Comparison of ENCODE assay signal across 26 cellular contexts in the genomic region with DNA sequence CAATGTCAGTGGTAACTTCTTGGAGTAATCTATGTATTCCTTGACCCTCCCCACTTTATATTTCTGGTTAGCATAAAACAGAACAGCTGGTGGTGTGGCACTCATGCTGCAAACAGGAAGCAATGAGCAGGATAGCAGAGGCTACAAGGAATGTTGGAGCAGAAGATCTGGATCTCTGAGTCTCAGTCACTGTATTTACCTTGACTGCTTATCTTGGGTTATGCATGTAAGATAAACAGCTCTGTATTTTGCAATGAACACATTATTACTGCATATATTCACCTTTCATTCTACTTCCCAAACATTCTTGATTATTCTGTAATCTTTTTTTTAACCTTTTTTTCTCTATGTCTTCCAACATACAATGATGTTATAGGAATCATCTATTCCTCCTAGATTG.
"Had no signal": no experiment of that assay in that cellular context is flagged by ENCODE, and none has a peak within 500 bp of the region (broad histone marks: within the 10 kb centered on the region; RNA-seq: fewer than 3 reads in every experiment).

No MANE protein-coding gene starts in this region.

- H3K4me3 ChIP-seq: neural progenitor cell, ovary, psoas muscle, right lobe of liver, sigmoid colon, suprapubic skin, testis, tibial artery, transverse colon, upper lobe of left lung, vagina had no signal

- H3K9me3 ChIP-seq: ovary, psoas muscle, right lobe of liver, sigmoid colon, suprapubic skin, testis, tibial artery, transverse colon, upper lobe of left lung, vagina had no signal

- H3K4me1 ChIP-seq: neural progenitor cell, parathyroid adenoma, psoas muscle, right lobe of liver, sigmoid colon, suprapubic skin, testis, tibial artery, transverse colon, upper lobe of left lung, vagina had no signal

- H3K79me2 ChIP-seq: parathyroid adenoma had no signal

- H2AFZ ChIP-seq: neural progenitor cell, parathyroid adenoma had no signal

- DNase-seq: naive thymus-derived CD4-positive, alpha-beta T cell; natural killer cell; occipital lobe; ovary; posterior cingulate gyrus; psoas muscle; right cardiac atrium; right lobe of liver; sigmoid colon; small intestine; stimulated activated CD4-positive, alpha-beta T cell treated with anti-CD3 and anti-CD28 coated beads, Interleukin-1b, Interleukin-23, amount 100 ng/mL, for 48 hours; stimulated activated CD4-positive, alpha-beta T cell treated with anti-CD3 and anti-CD28 coated beads, Interleukin-4, amount 100 ng/mL, for 1 hour; stimulated activated CD4-positive, alpha-beta T cell treated with anti-CD3 and anti-CD28 coated beads, Interleukin-4, amount 100 ng/mL, for 4 hours; stimulated activated CD8-positive, alpha-beta memory T cell treated with anti-CD3 and anti-CD28 coated beads, Interleukin-4, amount 100 ng/mL, for 48 hours; stimulated activated naive CD4-positive, alpha-beta T cell; stimulated activated naive CD8-positive, alpha-beta T cell treated with anti-CD3 and anti-CD28 coated beads, Interleukin-15, amount 100 ng/mL, for 72 hours; stimulated activated naive CD8-positive, alpha-beta T cell treated with anti-CD3 and anti-CD28 coated beads, Interleukin-15, Interleukin-2, amounts not matched to agents 100 U/mL and 50 U/mL, for 24 hours; substantia nigra; testis; tibial artery; transverse colon; upper lobe of left lung had no signal

- H3K27me3 ChIP-seq: neural progenitor cell, ovary, right lobe of liver, sigmoid colon, suprapubic skin, testis, tibial artery, transverse colon, upper lobe of left lung, vagina had no signal

- FAIRE-seq: small intestine had no signal

- H3K27ac ChIP-seq: neural progenitor cell, ovary, parathyroid adenoma, psoas muscle, right lobe of liver, sigmoid colon, suprapubic skin, testis, tibial artery, transverse colon, upper lobe of left lung, vagina had no signal

- H3K4me2 ChIP-seq: neural progenitor cell had no signal

- H3K36me3 ChIP-seq: neural progenitor cell, ovary, right lobe of liver, sigmoid colon, suprapubic skin, tibial artery, transverse colon, upper lobe of left lung, vagina had no signal

- H3K9ac ChIP-seq: neural progenitor cell, parathyroid adenoma had no signal
